10 cellular contexts compared by ENCODE assay signal in genomic region chr19:53355739-53356138, GRCh38.
"Had no signal": no experiment of that assay in that cellular context is flagged by ENCODE, and none has a peak within 500 bp of the region (broad histone marks: within the 10 kb centered on the region; RNA-seq: fewer than 3 reads in every experiment).

No MANE protein-coding gene starts in this region.

- H2AFZ ChIP-seq: GM23248 had no signal

- H3K4me1 ChIP-seq: HAP-1 had no signal

- H3K4me3 Mint-ChIP-seq: HFFc6 had no signal

- H3K4me3 ChIP-seq: GM23248, HAP-1 had no signal

- H3K27ac ChIP-seq: GM23248, HL-60 had no signal

- H3K27ac Mint-ChIP-seq: HFFc6 had no signal

- ATAC-seq: HCT116, HepG2 had no signal

- DNase-seq: GM23248, GOT3, H7, HFFc6, KG1 had no signal

- H3K9ac ChIP-seq: GM23248 had no signal

- H3K27me3 Mint-ChIP-seq: IgD-negative memory B cell had no signal

- FAIRE-seq: HepG2 had no signal
